ENCODE assay signal across 18 cellular contexts in the genomic region with DNA sequence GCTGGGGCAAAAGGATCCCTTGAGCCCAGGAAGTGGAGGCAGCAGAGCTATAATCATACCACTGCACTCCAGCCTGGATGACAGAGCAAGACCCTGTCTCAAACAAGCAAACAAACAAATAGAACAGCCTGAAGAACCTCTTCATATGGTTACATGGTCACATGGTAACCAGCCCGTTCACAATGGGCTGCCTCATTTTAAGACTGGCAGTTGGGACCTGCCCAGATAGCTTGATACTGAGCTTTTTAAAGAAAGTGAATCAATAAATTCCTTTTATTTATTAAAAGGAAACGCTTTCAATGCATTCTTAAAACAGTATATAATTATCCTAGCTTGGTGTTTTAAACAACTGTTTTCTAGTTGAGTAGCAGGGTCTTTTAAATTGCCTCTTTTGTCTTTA. TPM values are rescaled to one million over a fixed set of nuclear protein-coding genes. Genes with fewer than 3 reads are reported as not detected.
A peak's percentile ranks its signal among the peaks of the same experiment; 100 is the strongest.
DNase-seq lines count a peak whose midpoint lies in the region; ATAC-seq and TF ChIP-seq lines count a peak whose summit lies in the region.
"Had no signal": no experiment of that assay in that cellular context is flagged by ENCODE, and none has a peak within 500 bp of the region (broad histone marks: within the 10 kb centered on the region; RNA-seq: fewer than 3 reads in every experiment).

No MANE protein-coding gene starts in this region.

- H4K20me1 ChIP-seq in Karpas-422 (ENCODE audit: insufficient read depth, low read depth, low read length) = peaks cover 4% of the 10 kb centered on the region; the same call in 1 of the 2 replicates

- H3K36me3 ChIP-seq in Karpas-422 (ENCODE audit: insufficient read depth, low read length) (peaks cover 35% of the 10 kb centered on the region), body of pancreas (replicated peaks in 1 of 2; ENCODE audit: insufficient read depth in 1 of 2, low read depth in 2 of 2) (peaks cover 0 to 5% of the 10 kb centered on the region in 2 donors)

- no peak overlapping the region for H3K4me2 ChIP-seq in Karpas-422 (ENCODE audit: low read depth, low read length, poor library complexity, severe bottlenecking)
- H3K4me2 ChIP-seq: PC-9 had no signal

- 13 to 18% methylated on average over 2 of the region's 2 CpGs for WGBS in body of pancreas, 2 donors

- CTCF ChIA-PET in CD4-positive, alpha-beta T cell (lab: Charles Lee) = interaction anchor here (0.7 to 3.0 kb wide), 5 partner anchors 8 to 35 kb away, joined by 3 to 10 read pairs (median 4); no protein-coding TSS in a partner anchor

- H3K4me1 Mint-ChIP-seq in CD4-positive, alpha-beta T cell (ENCODE audit: low read depth) = peaks cover 56% of the 10 kb centered on the region

- TF ChIP-seq POLR2A in body of pancreas (IDR thresholded peaks at IDR 0.05) = no peak

- no peaks in the 10 kb centered on the region for H3K9me3 Mint-ChIP-seq in CD4-positive, alpha-beta T cell
- H3K9me3 Mint-ChIP-seq: activated T-helper 2 cell treated with anti-CD3 and anti-CD28 coated beads, Interferon-gamma antibody, Interleukin-2, Interleukin-4, amounts not matched to agents 10 μg/mL and 5 μg/mL and 100 μg/mL, durations not matched to agents 14 hours and 24 hours and 36 hours; endodermal cell; T-helper 1 cell treated with Interleukin-12 subunit alpha and Interleukin-12 subunit beta and Interleukin-4 antibody, amounts not matched to agents 30 μg/mL and 1 μg/mL, for 36 hours had no signal

- H3K27ac Mint-ChIP-seq in CD4-positive, alpha-beta T cell = no peak overlapping the region
- H3K27ac Mint-ChIP-seq: activated T-helper 2 cell treated with anti-CD3 and anti-CD28 coated beads, Interferon-gamma antibody, Interleukin-2, Interleukin-4, amounts not matched to agents 10 μg/mL and 5 μg/mL and 100 μg/mL, durations not matched to agents 14 hours and 24 hours and 36 hours; T-helper 1 cell treated with Interleukin-12 subunit alpha and Interleukin-12 subunit beta and Interleukin-4 antibody, amounts not matched to agents 30 μg/mL and 1 μg/mL, for 36 hours had no signal

- peaks cover 94% of the 10 kb centered on the region for H3K79me2 ChIP-seq in Karpas-422 (ENCODE audit: low read length)

- H3K9ac ChIP-seq in Karpas-422 (ENCODE audit: low read length) = no peak overlapping the region

- ATAC-seq in CD4-positive, alpha-beta T cell (ENCODE audit: poor library complexity) = no peak
- ATAC-seq in body of pancreas (no peak), HG02840 (IDR thresholded peaks at IDR 0.05; ENCODE audit: low FRiP score, unreplicated experiment) (no peak)
- ATAC-seq: right lobe of liver had no signal

- H3K4me1 ChIP-seq in Karpas-422 (ENCODE audit: low read length) = peaks cover 21% of the 10 kb centered on the region
- H3K4me1 ChIP-seq in body of pancreas = peaks cover 85% of the 10 kb centered on the region

- POLR2A ChIA-PET in CD4-positive, alpha-beta T cell (lab: Charles Lee) = interaction anchor here (1.0 to 3.2 kb wide), 8 partner anchors 9 to 27 kb away, joined by 3 to 24 read pairs (median 8); a partner anchor contains a TSS

- no peak overlapping the region for H2AFZ ChIP-seq in Karpas-422 (ENCODE audit: low read length)
- H2AFZ ChIP-seq: PC-9 had no signal

- no peak for DNase-seq in CD4-positive, alpha-beta T cell
- DNase-seq in Karpas-422 (no peak), body of pancreas (peak in 2 of 4 donors; percentile 11 to 18), pons (ENCODE audit: low spot score) (peak; percentile 81), GM03348 (ENCODE audit: low spot score) (no peak), HPDE6-E6E7 (ENCODE audit: extremely low spot score) (no peak), T-helper 9 cell (no peak)
- DNase-seq: activated CD4-positive, alpha-beta T cell treated with anti-CD3 and anti-CD28 coated beads for 48 hours; brain microvascular endothelial cell; endodermal cell; kidney; NCI-H510A; PC-9; right lobe of liver; stimulated activated naive CD4-positive, alpha-beta T cell had no signal

- H3K36me3 Mint-ChIP-seq in CD4-positive, alpha-beta T cell (ENCODE audit: low read depth) = peaks cover 37% of the 10 kb centered on the region

- peak overlapping the region; percentile 34 for H3K4me3 Mint-ChIP-seq in CD4-positive, alpha-beta T cell
- H3K4me3 Mint-ChIP-seq: endodermal cell; T-helper 1 cell treated with Interleukin-12 subunit alpha and Interleukin-12 subunit beta and Interleukin-4 antibody, amounts not matched to agents 30 μg/mL and 1 μg/mL, for 36 hours had no signal

- TF ChIP-seq CTCF in CD4-positive, alpha-beta T cell (IDR thresholded peaks at IDR 0.05) = no peak
- TF ChIP-seq CTCF in body of pancreas (IDR thresholded peaks at IDR 0.05) = no peak

- H3K4me3 ChIP-seq in Karpas-422 (ENCODE audit: low read length) (no peak overlapping the region), body of pancreas (no peak overlapping the region)
- H3K4me3 ChIP-seq: PC-9, right lobe of liver had no signal

- H3K27me3 ChIP-seq in CD4-positive, alpha-beta T cell (ENCODE audit: control insufficient read depth, insufficient read depth, low read length) = no peaks in the 10 kb centered on the region
- H3K27me3 ChIP-seq in Karpas-422 (ENCODE audit: low read length) = no peaks in the 10 kb centered on the region
- H3K27me3 ChIP-seq in body of pancreas = no peaks in the 10 kb centered on the region
- H3K27me3 ChIP-seq: brain microvascular endothelial cell, right lobe of liver had no signal

- H3K9me2 ChIP-seq in Karpas-422 (replicated peaks; ENCODE audit: insufficient read depth, low read length) = no peaks in the 10 kb centered on the region

- no peaks in the 10 kb centered on the region for H3K9me3 ChIP-seq in CD4-positive, alpha-beta T cell (ENCODE audit: control insufficient read depth, low read length)
- H3K9me3 ChIP-seq in Karpas-422 (ENCODE audit: low read length) (no peaks in the 10 kb centered on the region), body of pancreas (no peaks in the 10 kb centered on the region)
- H3K9me3 ChIP-seq: right lobe of liver had no signal

- intact Hi-C loops in CD4-positive, alpha-beta T cell (cut with DNase I, micrococcal nuclease) = no loop called here
- intact Hi-C loops in body of pancreas (cut with DNase I) = no loop called here

- H3K27ac ChIP-seq in CD4-positive, alpha-beta T cell (ENCODE audit: low read depth, low read length) = no peak overlapping the region
- H3K27ac ChIP-seq in Karpas-422 (ENCODE audit: low read length) = peak overlapping the region; percentile 29; the same call in 1 of the 2 replicates
- peak overlapping the region in 3 of 4 donors; percentile 7 to 10 (median 9) for H3K27ac ChIP-seq in body of pancreas
- H3K27ac ChIP-seq: PC-9, right lobe of liver had no signal

- H3K27me3 Mint-ChIP-seq in CD4-positive, alpha-beta T cell = no peaks in the 10 kb centered on the region

RNA-seq across cellular contexts. Expression of a gene that starts 10.5 kb away (rescaled TPM):
- total RNA-seq in CD4-positive, alpha-beta T cell = 10 to 100 TPM; 98.0 to 99.3 TPM
- 13.8 and 14.8 TPM in 2 replicates for total RNA-seq in Karpas-422 (2014; rRNA removed; shearing (Covaris generic); ENCODE audit: low replicate concordance)
- 10 to 100 TPM; 43.6 to 84.0 TPM for total RNA-seq in body of pancreas
